8 cellular contexts compared by ENCODE assay signal in genomic region chr17:7214300-7215135, GRCh38. TPM values are rescaled to one million over a fixed set of nuclear protein-coding genes. Genes with fewer than 3 reads are reported as not detected.
A peak's percentile ranks its signal among the peaks of the same experiment; 100 is the strongest.
DNase-seq lines count a peak whose midpoint lies in the region; ATAC-seq and TF ChIP-seq lines count a peak whose summit lies in the region.

No MANE protein-coding gene starts in this region.

- peak; percentile 87 for ATAC-seq in stimulated activated naive CD8-positive, alpha-beta T cell treated with anti-CD3 and anti-CD28 coated beads, Interleukin-15, amount 100 ng/mL, for 72 hours

- peak overlapping the region; percentile 37 for H2AFZ ChIP-seq in MM.1S (ENCODE audit: low read length)
- no peak overlapping the region for H2AFZ ChIP-seq in neural cell (ENCODE audit: low read depth, low read length)

- TF ChIP-seq CTCF in MM.1S (IDR thresholded peaks at IDR 0.05; ENCODE audit: low read length) = peak; percentile 54
- TF ChIP-seq CTCF in neural cell (IDR thresholded peaks at IDR 0.05; ENCODE audit: poor library complexity, severe bottlenecking) = peak; percentile 81

- peak overlapping the region; percentile 61 for H3K4me3 ChIP-seq in MM.1S (ENCODE audit: low read length)
- peak overlapping the region; percentile 82 for H3K4me3 ChIP-seq in neural cell (ENCODE audit: low read length)

- peaks cover 10% of the 10 kb centered on the region for H3K4me1 ChIP-seq in ES-I3 (ENCODE audit: insufficient read depth, low read length)
- peaks cover 15% of the 10 kb centered on the region for H3K4me1 ChIP-seq in MM.1S (ENCODE audit: low read length)

- TF ChIP-seq RAD21 in neural cell (conservative IDR thresholded peaks at IDR 0.05) = peak; percentile 56

- no peaks in the 10 kb centered on the region for H3K9me3 Mint-ChIP-seq in stimulated activated naive CD8-positive, alpha-beta T cell treated with anti-CD3 and anti-CD28 coated beads, Interleukin-15, amount 100 ng/mL, for 72 hours

- H3K79me2 ChIP-seq in MM.1S (ENCODE audit: low read length) = peaks cover 3% of the 10 kb centered on the region; the same call in 1 of the 2 replicates
- peaks cover 69% of the 10 kb centered on the region for H3K79me2 ChIP-seq in neural cell (replicated peaks; ENCODE audit: insufficient read depth, low read length)

- peak overlapping the region; percentile 22; the same call in 1 of the 2 replicates for H3K27ac ChIP-seq in MM.1S (ENCODE audit: low read length)
- H3K27ac ChIP-seq in neural cell (ENCODE audit: low read length) = peak overlapping the region; percentile 98

- H3K9ac ChIP-seq in ES-I3 (ENCODE audit: low read depth, low read length) = peak overlapping the region; percentile 61; the same call in 1 of the 2 replicates
- peak overlapping the region; percentile 20; the same call in 1 of the 2 replicates for H3K9ac ChIP-seq in MM.1S (ENCODE audit: low read length)
- H3K9ac ChIP-seq in neural cell (ENCODE audit: low read length) = peak overlapping the region; percentile 92

- TF ChIP-seq EP300 in neural cell (conservative IDR thresholded peaks at IDR 0.05; ENCODE audit: poor library complexity, severe bottlenecking) = peak; percentile 45

- peak overlapping the region; percentile 92 to 93 for H3K4me3 Mint-ChIP-seq in stimulated activated naive CD8-positive, alpha-beta T cell treated with anti-CD3 and anti-CD28 coated beads, Interleukin-15, amount 100 ng/mL, for 72 hours

- DNase-seq in HCEC 1CT (peak; percentile 90), MM.1S (peak; percentile 96), SHP77 (lab: John Stamatoyannopoulos, UW) (peak; percentile 99), fibroblast of the conjunctiva (ENCODE audit: low read depth) (peak; percentile 96)
- DNase-seq in activated effector memory CD4-positive, alpha-beta T cell treated with anti-CD3 and anti-CD28 coated beads, Interleukin-2, amount 50 U/mL, for 16 hours = peak; percentile 99
- DNase-seq in stimulated activated naive CD8-positive, alpha-beta T cell treated with anti-CD3 and anti-CD28 coated beads, Interleukin-15, amount 100 ng/mL, for 72 hours = peak; percentile 100

- H3K4me2 ChIP-seq in MM.1S (ENCODE audit: low read depth, low read length) (peak overlapping the region; percentile 68), neural cell (ENCODE audit: low read length) (peak overlapping the region; percentile 97)

- no peaks in the 10 kb centered on the region for H3K9me2 ChIP-seq in MM.1S (replicated peaks; ENCODE audit: insufficient read depth, low read length)
- H3K9me2 ChIP-seq in neural cell (ENCODE audit: insufficient read depth, low read length) = no peaks in the 10 kb centered on the region

- H3K27me3 Mint-ChIP-seq in stimulated activated naive CD8-positive, alpha-beta T cell treated with anti-CD3 and anti-CD28 coated beads, Interleukin-15, amount 100 ng/mL, for 72 hours = no peaks in the 10 kb centered on the region

- H3K27ac Mint-ChIP-seq in stimulated activated naive CD8-positive, alpha-beta T cell treated with anti-CD3 and anti-CD28 coated beads, Interleukin-15, amount 100 ng/mL, for 72 hours = peak overlapping the region; percentile 98

- H3K27me3 ChIP-seq in MM.1S (replicated peaks; ENCODE audit: insufficient read depth, low read length) = peaks cover 55% of the 10 kb centered on the region
- no peaks in the 10 kb centered on the region for H3K27me3 ChIP-seq in neural cell (ENCODE audit: insufficient read depth, low read depth, low read length)

- H4K20me1 ChIP-seq in MM.1S (ENCODE audit: insufficient read depth, low read length) = no peaks in the 10 kb centered on the region
- H4K20me1 ChIP-seq in neural cell (ENCODE audit: insufficient read depth) = no peaks in the 10 kb centered on the region

- H3F3A ChIP-seq in MM.1S (ENCODE audit: insufficient read depth, low read length) = no peaks in the 10 kb centered on the region
- H3F3A ChIP-seq in neural cell (ENCODE audit: insufficient read depth, low read length, poor library complexity, severe bottlenecking) = peaks cover 4% of the 10 kb centered on the region

- H3K9me3 ChIP-seq in ES-I3 (ENCODE audit: control insufficient read depth, insufficient read depth, low read length) = no peaks in the 10 kb centered on the region
- no peaks in the 10 kb centered on the region for H3K9me3 ChIP-seq in MM.1S (replicated peaks; ENCODE audit: insufficient read depth, low read length)
- no peaks in the 10 kb centered on the region for H3K9me3 ChIP-seq in neural cell (ENCODE audit: low read length)

- H3K36me3 ChIP-seq in ES-I3 (ENCODE audit: insufficient read depth, low read length) (no peaks in the 10 kb centered on the region), MM.1S (replicated peaks; ENCODE audit: insufficient read depth, low read length) (no peaks in the 10 kb centered on the region), neural cell (ENCODE audit: insufficient read depth, low read length) (no peaks in the 10 kb centered on the region)

- peaks cover 67% of the 10 kb centered on the region for H3K4me1 Mint-ChIP-seq in stimulated activated naive CD8-positive, alpha-beta T cell treated with anti-CD3 and anti-CD28 coated beads, Interleukin-15, amount 100 ng/mL, for 72 hours

TF ChIP-seq in neural cell, 6 proteins besides CTCF, POLR2A, EP300 and RAD21:
- TF ChIP-seq REST (IDR thresholded peaks at IDR 0.05; ENCODE audit: borderline replicate concordance) = no peak
- peak; percentile 64 for TF ChIP-seq TAF1 (IDR thresholded peaks at IDR 0.05; ENCODE audit: low read depth)
- TF ChIP-seq MXI1 (conservative IDR thresholded peaks at IDR 0.05; ENCODE audit: poor library complexity, severe bottlenecking) = peak; percentile 43
- no peak for TF ChIP-seq EZH2 (IDR thresholded peaks at IDR 0.05; ENCODE audit: borderline replicate concordance, insufficient read depth, low read length, poor library complexity, severe bottlenecking)
- TF ChIP-seq POLR2AphosphoS5 (IDR thresholded peaks at IDR 0.05) = peak; percentile 82
- peak; percentile 62 for TF ChIP-seq SMC3 (conservative IDR thresholded peaks at IDR 0.05; ENCODE audit: poor library complexity)

RNA-seq across cellular contexts. Expression of gene DLG4, which starts 5.1 kb away (rescaled TPM):
- 126 and 145 TPM in 2 replicates for polyA plus RNA-seq in neural cell
- polyA minus RNA-seq in neural cell = 124 and 136 TPM in 2 replicates

RNA-seq across cellular contexts. Expression of gene ACADVL, which starts 5.2 kb away (rescaled TPM):
- polyA plus RNA-seq in neural cell = 397 and 483 TPM in 2 replicates
- polyA minus RNA-seq in neural cell = 81.0 and 90.6 TPM in 2 replicates

RNA-seq across cellular contexts. Expression of gene DVL2, which starts 19.8 kb away (rescaled TPM):
- 41.1 and 59.2 TPM in 2 replicates for polyA plus RNA-seq in neural cell
- 84.3 and 92.8 TPM in 2 replicates for polyA minus RNA-seq in neural cell

RNA-seq across cellular contexts. Expression of gene PHF23, which starts 24.7 kb away (rescaled TPM):
- polyA plus RNA-seq in neural cell = 55.7 and 60.3 TPM in 2 replicates
- 53.1 and 54.8 TPM in 2 replicates for polyA minus RNA-seq in neural cell

RNA-seq across cellular contexts. Expression of gene GABARAP, which starts 27.7 kb away (rescaled TPM):
- polyA plus RNA-seq in neural cell = 384 and 512 TPM in 2 replicates
- polyA minus RNA-seq in neural cell = 280 and 287 TPM in 2 replicates

Comparison
In these comparisons a context has a peak if more than half of its experiments do, and no peak if none do; other contexts are left out.
1. Peak in every context shown above with its lines: DNase-seq, ATAC-seq, H3K4me3 ChIP-seq and H3K27ac ChIP-seq.
2. H3K9ac ChIP-seq: peak in every context shown above with its lines; median percentile 92 in neural cell; 61 in ES-I3; 20 in MM.1S.